ENCODE assay signal across 1 cellular context in the genomic region with DNA sequence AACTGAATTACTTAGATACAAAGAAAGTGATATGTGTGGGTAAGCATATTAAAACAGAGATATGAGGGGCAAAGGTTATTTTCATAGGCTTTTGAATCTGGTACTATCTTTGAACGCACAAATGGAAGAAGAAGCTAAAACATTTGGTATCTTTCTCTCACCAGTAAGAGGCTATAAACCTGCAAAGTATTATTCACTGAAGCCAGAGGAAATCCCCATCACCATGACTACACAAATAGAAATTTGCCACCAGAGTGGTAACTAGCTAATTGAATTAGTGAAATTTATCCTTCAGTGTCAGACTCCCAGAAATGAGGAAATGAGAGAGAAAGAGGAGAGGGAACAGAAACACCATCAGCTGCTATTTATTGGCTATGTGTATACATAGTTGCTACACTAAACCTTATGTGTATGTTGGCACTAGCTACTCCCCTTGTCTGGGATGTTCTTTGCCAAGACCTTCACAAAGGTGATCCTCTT.
TF ChIP-seq lines count a peak whose summit lies in the region.

No MANE protein-coding gene starts in this region.

TF ChIP-seq in GM23338, 12 proteins besides CTCF, POLR2A, EP300 and RAD21 (continued from another document):
- TF ChIP-seq, protein P1, sequence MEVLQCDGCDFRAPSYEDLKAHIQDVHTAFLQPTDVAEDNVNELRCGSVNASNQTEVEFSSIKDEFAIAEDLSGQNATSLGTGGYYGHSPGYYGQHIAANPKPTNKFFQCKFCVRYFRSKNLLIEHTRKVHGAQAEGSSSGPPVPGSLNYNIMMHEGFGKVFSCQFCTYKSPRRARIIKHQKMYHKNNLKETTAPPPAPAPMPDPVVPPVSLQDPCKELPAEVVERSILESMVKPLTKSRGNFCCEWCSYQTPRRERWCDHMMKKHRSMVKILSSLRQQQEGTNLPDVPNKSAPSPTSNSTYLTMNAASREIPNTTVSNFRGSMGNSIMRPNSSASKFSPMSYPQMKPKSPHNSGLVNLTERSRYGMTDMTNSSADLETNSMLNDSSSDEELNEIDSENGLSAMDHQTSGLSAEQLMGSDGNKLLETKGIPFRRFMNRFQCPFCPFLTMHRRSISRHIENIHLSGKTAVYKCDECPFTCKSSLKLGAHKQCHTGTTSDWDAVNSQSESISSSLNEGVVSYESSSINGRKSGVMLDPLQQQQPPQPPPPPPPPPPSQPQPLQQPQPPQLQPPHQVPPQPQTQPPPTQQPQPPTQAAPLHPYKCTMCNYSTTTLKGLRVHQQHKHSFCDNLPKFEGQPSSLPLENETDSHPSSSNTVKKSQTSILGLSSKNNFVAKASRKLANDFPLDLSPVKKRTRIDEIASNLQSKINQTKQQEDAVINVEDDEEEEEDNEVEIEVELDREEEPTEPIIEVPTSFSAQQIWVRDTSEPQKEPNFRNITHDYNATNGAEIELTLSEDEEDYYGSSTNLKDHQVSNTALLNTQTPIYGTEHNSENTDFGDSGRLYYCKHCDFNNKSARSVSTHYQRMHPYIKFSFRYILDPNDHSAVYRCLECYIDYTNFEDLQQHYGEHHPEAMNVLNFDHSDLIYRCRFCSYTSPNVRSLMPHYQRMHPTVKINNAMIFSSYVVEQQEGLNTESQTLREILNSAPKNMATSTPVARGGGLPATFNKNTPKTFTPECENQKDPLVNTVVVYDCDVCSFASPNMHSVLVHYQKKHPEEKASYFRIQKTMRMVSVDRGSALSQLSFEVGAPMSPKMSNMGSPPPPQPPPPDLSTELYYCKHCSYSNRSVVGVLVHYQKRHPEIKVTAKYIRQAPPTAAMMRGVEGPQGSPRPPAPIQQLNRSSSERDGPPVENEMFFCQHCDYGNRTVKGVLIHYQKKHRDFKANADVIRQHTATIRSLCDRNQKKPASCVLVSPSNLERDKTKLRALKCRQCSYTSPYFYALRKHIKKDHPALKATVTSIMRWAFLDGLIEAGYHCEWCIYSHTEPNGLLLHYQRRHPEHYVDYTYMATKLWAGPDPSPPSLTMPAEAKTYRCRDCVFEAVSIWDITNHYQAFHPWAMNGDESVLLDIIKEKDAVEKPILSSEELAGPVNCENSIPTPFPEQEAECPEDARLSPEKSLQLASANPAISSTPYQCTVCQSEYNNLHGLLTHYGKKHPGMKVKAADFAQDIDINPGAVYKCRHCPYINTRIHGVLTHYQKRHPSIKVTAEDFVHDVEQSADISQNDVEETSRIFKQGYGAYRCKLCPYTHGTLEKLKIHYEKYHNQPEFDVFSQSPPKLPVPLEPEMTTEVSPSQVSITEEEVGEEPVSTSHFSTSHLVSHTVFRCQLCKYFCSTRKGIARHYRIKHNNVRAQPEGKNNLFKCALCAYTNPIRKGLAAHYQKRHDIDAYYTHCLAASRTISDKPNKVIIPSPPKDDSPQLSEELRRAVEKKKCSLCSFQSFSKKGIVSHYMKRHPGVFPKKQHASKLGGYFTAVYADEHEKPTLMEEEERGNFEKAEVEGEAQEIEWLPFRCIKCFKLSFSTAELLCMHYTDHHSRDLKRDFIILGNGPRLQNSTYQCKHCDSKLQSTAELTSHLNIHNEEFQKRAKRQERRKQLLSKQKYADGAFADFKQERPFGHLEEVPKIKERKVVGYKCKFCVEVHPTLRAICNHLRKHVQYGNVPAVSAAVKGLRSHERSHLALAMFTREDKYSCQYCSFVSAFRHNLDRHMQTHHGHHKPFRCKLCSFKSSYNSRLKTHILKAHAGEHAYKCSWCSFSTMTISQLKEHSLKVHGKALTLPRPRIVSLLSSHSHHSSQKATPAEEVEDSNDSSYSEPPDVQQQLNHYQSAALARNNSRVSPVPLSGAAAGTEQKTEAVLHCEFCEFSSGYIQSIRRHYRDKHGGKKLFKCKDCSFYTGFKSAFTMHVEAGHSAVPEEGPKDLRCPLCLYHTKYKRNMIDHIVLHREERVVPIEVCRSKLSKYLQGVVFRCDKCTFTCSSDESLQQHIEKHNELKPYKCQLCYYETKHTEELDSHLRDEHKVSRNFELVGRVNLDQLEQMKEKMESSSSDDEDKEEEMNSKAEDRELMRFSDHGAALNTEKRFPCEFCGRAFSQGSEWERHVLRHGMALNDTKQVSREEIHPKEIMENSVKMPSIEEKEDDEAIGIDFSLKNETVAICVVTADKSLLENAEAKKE (CRISPR knock-in tag; IDR thresholded peaks at IDR 0.05), result no peak
- TF ChIP-seq, protein P2, sequence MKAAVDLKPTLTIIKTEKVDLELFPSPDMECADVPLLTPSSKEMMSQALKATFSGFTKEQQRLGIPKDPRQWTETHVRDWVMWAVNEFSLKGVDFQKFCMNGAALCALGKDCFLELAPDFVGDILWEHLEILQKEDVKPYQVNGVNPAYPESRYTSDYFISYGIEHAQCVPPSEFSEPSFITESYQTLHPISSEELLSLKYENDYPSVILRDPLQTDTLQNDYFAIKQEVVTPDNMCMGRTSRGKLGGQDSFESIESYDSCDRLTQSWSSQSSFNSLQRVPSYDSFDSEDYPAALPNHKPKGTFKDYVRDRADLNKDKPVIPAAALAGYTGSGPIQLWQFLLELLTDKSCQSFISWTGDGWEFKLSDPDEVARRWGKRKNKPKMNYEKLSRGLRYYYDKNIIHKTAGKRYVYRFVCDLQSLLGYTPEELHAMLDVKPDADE (IDR thresholded peaks at IDR 0.05), result no peak
- TF ChIP-seq ZNF331 (CRISPR knock-in tag; IDR thresholded peaks at IDR 0.05; ENCODE audit: low read depth) (no peak), EZH2 (IDR thresholded peaks at IDR 0.05; ENCODE audit: low read depth, unreplicated experiment) (no peak)
